Comparison of ENCODE assay signal across 8 cellular contexts in genomic region chr17:2724783-2725164, GRCh38. TPM values are rescaled to one million over a fixed set of nuclear protein-coding genes. Genes with fewer than 3 reads are reported as not detected.
DNase-seq lines count a peak whose midpoint lies in the region; ATAC-seq and TF ChIP-seq lines count a peak whose summit lies in the region.

No MANE protein-coding gene starts in this region.

- H3K9me3 Mint-ChIP-seq in T-helper 1 cell treated with Interleukin-12 subunit alpha and Interleukin-12 subunit beta and Interleukin-4 antibody, amounts not matched to agents 30 μg/mL and 1 μg/mL, for 36 hours: no peaks in the 10 kb centered on the region

- H3K4me1 ChIP-seq in mucosa of rectum (ENCODE audit: control insufficient read depth in 2 of 2, insufficient read depth in 2 of 2, low read length in 2 of 2) (peaks cover 0 to 7% of the 10 kb centered on the region in 2 donors), upper lobe of right lung (no peaks in the 10 kb centered on the region)

- H3K9me3 ChIP-seq in mucosa of rectum (ENCODE audit: control insufficient read depth in 2 of 2, low read length in 2 of 2): no peaks in the 10 kb centered on the region
- H3K9me3 ChIP-seq in upper lobe of right lung: no peaks in the 10 kb centered on the region

- H3K36me3 ChIP-seq in mucosa of rectum (ENCODE audit: control insufficient read depth in 2 of 2, insufficient read depth in 2 of 2, low read length in 2 of 2) (no peaks in the 10 kb centered on the region), upper lobe of right lung (no peaks in the 10 kb centered on the region)

- DNase-seq in DMS53 (lab: John Stamatoyannopoulos, UW): peak; percentile 81
- DNase-seq in ecto neural progenitor cell (ENCODE audit: low spot score): peak; percentile 86
- no peak for DNase-seq in upper lobe of right lung
- DNase-seq in DMS 273 treated with DMSO at 0.1 percent for 48 hours (lab: John Stamatoyannopoulos, UW): no peak
- no peak for DNase-seq in NCI-H1436 treated with DMSO at 0.1 percent for 48 hours (lab: John Stamatoyannopoulos, UW)

- ATAC-seq in upper lobe of right lung (peak; percentile 70), HG02870 (IDR thresholded peaks at IDR 0.05; ENCODE audit: unreplicated experiment) (no peak)

- H3K36me3 Mint-ChIP-seq in T-helper 1 cell treated with Interleukin-12 subunit alpha and Interleukin-12 subunit beta and Interleukin-4 antibody, amounts not matched to agents 30 μg/mL and 1 μg/mL, for 36 hours (ENCODE audit: low read depth): no peaks in the 10 kb centered on the region

- peak; percentile 22 for TF ChIP-seq CTCF in upper lobe of right lung (IDR thresholded peaks at IDR 0.05)

- peaks cover 10% of the 10 kb centered on the region for H3K4me1 Mint-ChIP-seq in T-helper 1 cell treated with Interleukin-12 subunit alpha and Interleukin-12 subunit beta and Interleukin-4 antibody, amounts not matched to agents 30 μg/mL and 1 μg/mL, for 36 hours (ENCODE audit: low read depth)

- peak overlapping the region in 1 of 2 donors; percentile 30 for H3K4me3 ChIP-seq in mucosa of rectum (ENCODE audit: low read length in 2 of 2)
- H3K4me3 ChIP-seq in upper lobe of right lung: peak overlapping the region; percentile 11

- peak overlapping the region in 1 of 2 donors; percentile 43 for H3K9ac ChIP-seq in mucosa of rectum (ENCODE audit: low read depth in 1 of 2, low read length in 2 of 2)

- H3K27me3 ChIP-seq in mucosa of rectum (ENCODE audit: control insufficient read depth in 2 of 2, insufficient read depth in 2 of 2, low read length in 2 of 2) (peaks cover 0 to 4% of the 10 kb centered on the region in 2 donors), upper lobe of right lung (peaks cover 32% of the 10 kb centered on the region)

- H3K27ac Mint-ChIP-seq in T-helper 1 cell treated with Interleukin-12 subunit alpha and Interleukin-12 subunit beta and Interleukin-4 antibody, amounts not matched to agents 30 μg/mL and 1 μg/mL, for 36 hours: no peak overlapping the region

- intact Hi-C loops in upper lobe of right lung (cut with DNase I): no loop called here

- peaks cover 30% of the 10 kb centered on the region for H3K27me3 Mint-ChIP-seq in T-helper 1 cell treated with Interleukin-12 subunit alpha and Interleukin-12 subunit beta and Interleukin-4 antibody, amounts not matched to agents 30 μg/mL and 1 μg/mL, for 36 hours (ENCODE audit: low read depth)

- H3K4me3 Mint-ChIP-seq in T-helper 1 cell treated with Interleukin-12 subunit alpha and Interleukin-12 subunit beta and Interleukin-4 antibody, amounts not matched to agents 30 μg/mL and 1 μg/mL, for 36 hours: peak overlapping the region; percentile 17

- H3K27ac ChIP-seq in mucosa of rectum (ENCODE audit: low read depth in 2 of 2, low read length in 2 of 2): peak overlapping the region; percentile 22 to 32
- H3K27ac ChIP-seq in upper lobe of right lung: no peak overlapping the region

RNA-seq across cellular contexts. Expression of gene CLUH, which starts 13.2 kb away (rescaled TPM):
- total RNA-seq in upper lobe of right lung: 63.5 TPM

RNA-seq across cellular contexts. Expression of gene CCDC92B, which starts 24.7 kb away (rescaled TPM):
- 0.20 TPM for total RNA-seq in upper lobe of right lung

Comparison
In these comparisons a context has a peak if more than half of its experiments do, and no peak if none do; other contexts are left out.
1. DNase-seq: peak in DMS53 (single experiment) and ecto neural progenitor cell (single experiment); none in upper lobe of right lung (single experiment), DMS 273 treated with DMSO at 0.1 percent for 48 hours (single experiment) and NCI-H1436 treated with DMSO at 0.1 percent for 48 hours (single experiment).